Comparison of ENCODE assay signal across 9 cellular contexts in the genomic region with DNA sequence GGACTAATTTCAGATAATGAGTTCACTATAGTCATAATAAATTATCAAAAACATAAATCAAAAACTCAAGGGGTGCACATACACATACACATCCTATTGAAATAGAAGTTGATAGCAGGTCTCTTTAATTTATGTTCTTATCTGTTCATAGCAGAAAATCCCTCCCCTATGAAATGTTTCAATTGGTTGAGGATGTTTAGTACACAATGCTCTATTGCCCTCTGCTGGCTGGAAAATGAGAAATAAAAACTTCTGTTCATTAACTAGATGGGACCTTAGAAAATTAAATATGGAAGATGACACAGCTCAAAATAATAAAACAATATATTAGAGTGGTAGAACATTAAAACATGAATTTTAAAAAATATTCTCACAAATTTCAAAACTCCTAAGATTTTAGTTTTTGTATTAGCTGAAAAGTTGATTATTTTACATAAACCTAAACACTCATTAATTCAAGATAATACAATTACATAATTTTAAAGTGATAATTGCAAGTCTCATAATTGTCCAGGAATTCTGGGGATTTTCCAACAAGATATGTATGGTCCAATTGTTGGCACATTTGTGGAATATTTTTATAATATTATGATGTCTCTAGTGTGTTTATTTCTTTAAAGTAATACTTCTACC.
DNase-seq lines count a peak whose midpoint lies in the region; ATAC-seq and TF ChIP-seq lines count a peak whose summit lies in the region.
"Had no signal": no experiment of that assay in that cellular context is flagged by ENCODE, and none has a peak within 500 bp of the region (broad histone marks: within the 10 kb centered on the region; RNA-seq: fewer than 3 reads in every experiment).

No MANE protein-coding gene starts in this region.

- H3K27me3 ChIP-seq in brain microvascular endothelial cell (replicated peaks) (no peaks in the 10 kb centered on the region), lung (ENCODE audit: control insufficient read depth, insufficient read depth) (no peaks in the 10 kb centered on the region)

- H3K36me3 ChIP-seq in brain microvascular endothelial cell (replicated peaks): no peaks in the 10 kb centered on the region
- no peaks in the 10 kb centered on the region for H3K36me3 ChIP-seq in lung (ENCODE audit: control insufficient read depth in 2 of 2, insufficient read depth in 2 of 2, low read length in 2 of 2)

- peak; percentile 43 for TF ChIP-seq CTCF in GM10248 (IDR thresholded peaks at IDR 0.05; ENCODE audit: control extremely low read depth, extremely low read depth, low read depth, missing control alignments)
- peak; percentile 47 for TF ChIP-seq CTCF in brain microvascular endothelial cell (IDR thresholded peaks at IDR 0.05; ENCODE audit: low read depth, low read length, missing control alignments)
- TF ChIP-seq CTCF in lung (IDR thresholded peaks at IDR 0.05; ENCODE audit: control extremely low read depth, extremely low read depth): peak; percentile 17

- no peak overlapping the region for H3K4me3 ChIP-seq in brain microvascular endothelial cell (ENCODE audit: low read depth, low read length)
- no peak overlapping the region for H3K4me3 ChIP-seq in lung

- ATAC-seq in HG02610 (IDR thresholded peaks at IDR 0.05; ENCODE audit: unreplicated experiment) (peak; percentile 75), lung (ENCODE audit: insufficient read depth, low FRiP score) (no peak)
- ATAC-seq: naive thymus-derived CD8-positive, alpha-beta T cell had no signal

- POLR2A ChIA-PET in GM10248 (lab: Yijun Ruan, JAX): no interaction called here

- in situ Hi-C loops in brain microvascular endothelial cell (cut with HindIII; ENCODE audit: low pct_ligation_motif_present, low sequenced_read_pairs): no loop called here

- no peaks in the 10 kb centered on the region for H3K9me3 ChIP-seq in lung (ENCODE audit: control insufficient read depth in 2 of 2, insufficient read depth in 1 of 2, low read length in 1 of 2)

- H3K4me1 ChIP-seq in lung (ENCODE audit: control insufficient read depth in 2 of 2, insufficient read depth in 2 of 2, low read length in 2 of 2): no peaks in the 10 kb centered on the region

- H3K27ac ChIP-seq in brain microvascular endothelial cell: no peak overlapping the region
- no peak overlapping the region for H3K27ac ChIP-seq in lung (ENCODE audit: low read depth in 1 of 2, low read length in 1 of 2)

- DNase-seq in GM10248 (ENCODE audit: extremely low spot score) (no peak), NCI-H345 (lab: John Stamatoyannopoulos, UW) (peak; percentile 64), brain microvascular endothelial cell (peak; percentile 39), lung (ENCODE audit: low spot score) (no peak), retina (no peak)
- no peak for DNase-seq in activated T-cell treated with anti-CD3 and anti-CD28 coated beads, Interleukin-2, amount 50 U/mL, for 1 hour
- DNase-seq in activated CD8-positive, alpha-beta memory T cell treated with anti-CD3 and anti-CD28 coated beads, Interleukin-2, amount 50 U/mL, for 4 hours: no peak

- CTCF ChIA-PET in GM10248 (lab: Yijun Ruan, JAX): interaction anchor here (0.8 to 4.0 kb wide), 4 partner anchors 14 to 375 kb away, joined by 4 to 27 read pairs (median 6); no protein-coding TSS in a partner anchor

Comparison
In these comparisons a context has a peak if more than half of its experiments do, and no peak if none do; other contexts are left out.
1. DNase-seq: peak in NCI-H345 (single experiment) and brain microvascular endothelial cell (single experiment); none in GM10248 (single experiment), lung (single experiment), activated T-cell treated with anti-CD3 and anti-CD28 coated beads, Interleukin-2, amount 50 U/mL, for 1 hour (single experiment), activated CD8-positive, alpha-beta memory T cell treated with anti-CD3 and anti-CD28 coated beads, Interleukin-2, amount 50 U/mL, for 4 hours (single experiment) and retina (single experiment).
2. Peak in every context shown above with its lines, with median percentiles within 50 percentile points of each other: CTCF ChIP-seq.